In the genomic region with DNA sequence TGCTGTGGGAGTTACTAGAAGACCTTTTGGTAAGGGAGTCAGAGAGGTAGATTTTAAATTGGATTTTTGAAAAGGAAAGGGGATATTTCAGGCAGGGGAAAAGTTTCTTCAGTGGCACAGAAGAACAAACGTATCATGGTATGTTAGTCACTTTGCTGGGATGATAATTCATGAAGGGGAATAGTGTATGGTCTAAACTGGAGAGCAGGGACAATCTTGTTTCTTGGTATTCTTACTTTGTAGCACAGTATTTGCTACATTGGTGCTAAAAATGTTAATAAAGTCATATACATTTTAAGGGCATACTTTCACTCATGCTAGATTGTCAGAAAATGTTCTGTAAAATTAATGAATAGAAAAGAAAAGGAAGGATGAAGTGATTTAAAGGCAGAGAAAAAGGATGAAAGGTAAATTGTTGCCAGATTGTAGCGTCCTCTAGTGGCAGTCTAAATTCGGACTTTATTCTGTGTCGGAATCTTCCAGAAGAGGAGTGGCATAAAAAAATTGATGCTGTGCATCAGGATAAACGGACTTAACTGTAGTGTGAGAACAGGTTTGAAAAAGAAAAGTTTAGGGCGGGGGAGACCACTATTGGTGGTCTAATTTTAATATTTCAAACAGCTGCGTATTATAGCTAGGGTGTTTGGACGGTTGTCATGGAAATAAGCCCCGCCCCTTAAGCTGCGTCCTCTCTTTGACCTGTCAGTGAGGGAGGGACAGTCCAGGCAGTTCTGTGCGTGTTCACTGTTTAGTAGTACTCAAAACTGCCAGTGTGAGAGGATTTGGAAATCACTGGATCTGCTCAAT, we compare ENCODE assay signal across 8 cellular contexts. TPM values are rescaled to one million over a fixed set of nuclear protein-coding genes. Genes with fewer than 3 reads are reported as not detected.
DNase-seq lines count a peak whose midpoint lies in the region; ATAC-seq and TF ChIP-seq lines count a peak whose summit lies in the region.

TSS of gene BCO2 (plus strand) at position 724 of the 807 bp plus-strand sequence. CDS start 90 bp downstream, outside the sequence.

- CTCF ChIA-PET in activated CD8-positive, alpha-beta T cell treated with anti-CD3 and anti-CD28 coated beads, Interleukin-2, amount 10 ng/mL, durations not matched to agents 7 days and 5 days (lab: Charles Lee): interaction anchor here (0.5 to 2.5 kb wide), 15 partner anchors 8 to 577 kb away, joined by 3 to 13 read pairs (median 3); partner anchors contain the start of genes SDHD, TEX12 and TIMM8B

- H3K36me3 Mint-ChIP-seq in activated CD8-positive, alpha-beta T cell treated with anti-CD3 and anti-CD28 coated beads, Interleukin-2, amount 10 ng/mL, durations not matched to agents 7 days and 5 days (ENCODE audit: low read depth): no peaks in the 10 kb centered on the region

- H3K4me1 Mint-ChIP-seq in activated CD8-positive, alpha-beta T cell treated with anti-CD3 and anti-CD28 coated beads, Interleukin-2, amount 10 ng/mL, durations not matched to agents 7 days and 5 days (ENCODE audit: low read depth): peaks cover 19% of the 10 kb centered on the region

- peak; percentile 84 for ATAC-seq in activated CD8-positive, alpha-beta T cell treated with anti-CD3 and anti-CD28 coated beads, Interleukin-2, amount 10 ng/mL, durations not matched to agents 7 days and 5 days
- peak; percentile 94 for ATAC-seq in esophagus mucosa
- ATAC-seq in GM19452 (IDR thresholded peaks at IDR 0.05; ENCODE audit: unreplicated experiment): no peak

- no peaks in the 10 kb centered on the region for H3K9me3 Mint-ChIP-seq in activated CD8-positive, alpha-beta T cell treated with anti-CD3 and anti-CD28 coated beads, Interleukin-2, amount 10 ng/mL, durations not matched to agents 7 days and 5 days (ENCODE audit: insufficient read depth)

- TF ChIP-seq CTCF in HFF-Myc (IDR thresholded peaks at IDR 0.05; ENCODE audit: low read depth, low read length, missing control alignments): peak; percentile 78

- POLR2A ChIA-PET in activated CD8-positive, alpha-beta T cell treated with anti-CD3 and anti-CD28 coated beads, Interleukin-2, amount 10 ng/mL, durations not matched to agents 7 days and 5 days (lab: Charles Lee): no interaction called here

- DNase-seq in DMS114 treated with DMSO at 0.1 percent for 48 hours (lab: John Stamatoyannopoulos, UW; ENCODE audit: unreplicated experiment): peak; percentile 6
- peak; percentile 43 for DNase-seq in HFF-Myc (ENCODE audit: extremely low read depth, low read depth)
- DNase-seq in NCI-H2227 (lab: John Stamatoyannopoulos, UW; ENCODE audit: unreplicated experiment): peak; percentile 75
- peak; percentile 65 for DNase-seq in activated CD8-positive, alpha-beta T cell treated with anti-CD3 and anti-CD28 coated beads, Interleukin-2, amount 10 ng/mL, durations not matched to agents 7 days and 5 days
- peak; percentile 85 for DNase-seq in midbrain (lab: John Stamatoyannopoulos, UW)
- peak; percentile 14 for DNase-seq in stimulated activated CD8-positive, alpha-beta memory T cell treated with anti-CD3 and anti-CD28 coated beads, Interleukin-7, amount 100 ng/mL, for 24 hours (ENCODE audit: low read depth)

- H3K4me3 Mint-ChIP-seq in activated CD8-positive, alpha-beta T cell treated with anti-CD3 and anti-CD28 coated beads, Interleukin-2, amount 10 ng/mL, durations not matched to agents 7 days and 5 days: peak within 1 kb of the TSS; percentile 44

- H3K27ac Mint-ChIP-seq in activated CD8-positive, alpha-beta T cell treated with anti-CD3 and anti-CD28 coated beads, Interleukin-2, amount 10 ng/mL, durations not matched to agents 7 days and 5 days: no peak within 1 kb of the TSS

- H3K27me3 Mint-ChIP-seq in activated CD8-positive, alpha-beta T cell treated with anti-CD3 and anti-CD28 coated beads, Interleukin-2, amount 10 ng/mL, durations not matched to agents 7 days and 5 days (ENCODE audit: low read depth): peaks cover 23% of the 10 kb centered on the region

- no peak within 1 kb of the TSS for H3K4me3 ChIP-seq in HFF-Myc (replicated peaks; ENCODE audit: low read depth, low read length)

RNA-seq across cellular contexts. Expression of gene BCO2, which starts in this region (rescaled TPM):
- total RNA-seq in activated CD8-positive, alpha-beta T cell treated with anti-CD3 and anti-CD28 coated beads, Interleukin-2, amount 10 ng/mL, durations not matched to agents 7 days and 5 days: 1 to 10 TPM; 1.3 to 1.9 TPM
- total RNA-seq in esophagus mucosa: 5.7 TPM

Comparison
In these comparisons a context has a peak if more than half of its experiments do, and no peak if none do; other contexts are left out.
1. DNase-seq: peak in every context shown above with its lines; median percentile 85 in midbrain; 75 in NCI-H2227; 65 in activated CD8-positive, alpha-beta T cell treated with anti-CD3 and anti-CD28 coated beads, Interleukin-2, amount 10 ng/mL, durations not matched to agents 7 days and 5 days; 43 in HFF-Myc; 14 in stimulated activated CD8-positive, alpha-beta memory T cell treated with anti-CD3 and anti-CD28 coated beads, Interleukin-7, amount 100 ng/mL, for 24 hours; 6 in DMS114 treated with DMSO at 0.1 percent for 48 hours.